23 cellular contexts compared by ENCODE assay signal in the genomic region with DNA sequence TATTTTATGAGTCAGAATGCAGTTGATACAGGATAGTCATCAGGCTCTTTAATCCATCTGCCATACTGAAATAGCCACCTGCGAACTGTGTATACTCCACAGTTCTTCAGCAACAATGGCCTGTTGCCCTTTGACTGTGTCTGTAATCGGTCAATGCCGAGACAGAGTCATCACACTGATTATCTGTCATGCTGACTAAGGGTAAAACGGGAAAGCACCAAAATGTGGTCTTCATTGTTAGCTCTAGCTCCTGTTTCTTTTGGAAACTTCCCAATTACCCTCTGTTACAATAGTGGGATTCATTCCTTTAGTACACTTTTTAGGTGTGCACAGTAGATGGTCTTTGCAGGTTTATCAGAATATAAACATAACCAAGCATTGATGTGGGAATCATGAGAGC.
A peak's percentile ranks its signal among the peaks of the same experiment; 100 is the strongest.
DNase-seq lines count a peak whose midpoint lies in the region; ATAC-seq, FAIRE-seq and TF ChIP-seq lines count a peak whose summit lies in the region.
"Had no signal": no experiment of that assay in that cellular context is flagged by ENCODE, and none has a peak within 500 bp of the region (broad histone marks: within the 10 kb centered on the region; RNA-seq: fewer than 3 reads in every experiment).

No MANE protein-coding gene starts in this region.

- H3K27ac Mint-ChIP-seq in endodermal cell: no peak overlapping the region
- no peak overlapping the region for H3K27ac Mint-ChIP-seq in activated CD8-positive, alpha-beta T cell treated with anti-CD3 and anti-CD28 coated beads, Interleukin-2, amount 10 ng/mL, durations not matched to agents 7 days and 5 days
- H3K27ac Mint-ChIP-seq: CD14-positive monocyte; CD4-positive, alpha-beta memory T cell; CD4-positive, CD25-positive, alpha-beta regulatory T cell; CD8-positive, alpha-beta memory T cell had no signal

- H3K23ac ChIP-seq in IMR-90 (ENCODE audit: low read depth, low read length): no peak overlapping the region

- no peak overlapping the region for H3K14ac ChIP-seq in IMR-90 (replicated peaks; ENCODE audit: low read depth, low read length)

- H3K4me2 ChIP-seq in HepG2 (ENCODE audit: low read depth, low read length) (no peak overlapping the region), IMR-90 (ENCODE audit: low read depth, low read length) (no peak overlapping the region)
- H3K4me2 ChIP-seq: BLaER1 had no signal

- H3K4ac ChIP-seq in IMR-90 (ENCODE audit: low read depth, low read length): no peak overlapping the region

- TF ChIP-seq EP300 in HepG2 (IDR thresholded peaks at IDR 0.05; ENCODE audit: low read depth in 2 of 2, low read length in 2 of 2) (no peak), HepG2 (CRISPR knock-in tag; IDR thresholded peaks at IDR 0.05; ENCODE audit: borderline replicate concordance) (no peak)

- no peaks in the 10 kb centered on the region for H3K36me3 Mint-ChIP-seq in endodermal cell (ENCODE audit: low read depth)
- no peaks in the 10 kb centered on the region for H3K36me3 Mint-ChIP-seq in activated CD8-positive, alpha-beta T cell treated with anti-CD3 and anti-CD28 coated beads, Interleukin-2, amount 10 ng/mL, durations not matched to agents 7 days and 5 days (ENCODE audit: low read depth)
- H3K36me3 Mint-ChIP-seq: CD14-positive monocyte; CD4-positive, alpha-beta memory T cell; CD4-positive, CD25-positive, alpha-beta regulatory T cell; CD8-positive, alpha-beta memory T cell had no signal

- H3K4me1 ChIP-seq in HepG2 (ENCODE audit: insufficient read depth, low read length) (no peaks in the 10 kb centered on the region), right lobe of liver (no peaks in the 10 kb centered on the region), IMR-90 (ENCODE audit: control insufficient read depth, insufficient read depth, low read length) (no peaks in the 10 kb centered on the region), endodermal cell (ENCODE audit: control insufficient read depth, insufficient read depth, low read length) (no peaks in the 10 kb centered on the region)
- H3K4me1 ChIP-seq: BE2C, BLaER1 had no signal

- H3K9ac ChIP-seq in HepG2 (ENCODE audit: insufficient read depth, low read depth, low read length): no peak overlapping the region
- H3K9ac ChIP-seq in IMR-90 (ENCODE audit: low read depth, low read length): no peak overlapping the region
- no peak overlapping the region for H3K9ac ChIP-seq in endodermal cell (ENCODE audit: extremely low read depth, low read length, poor library complexity, severe bottlenecking)
- H3K9ac ChIP-seq: BLaER1 had no signal

- no peaks in the 10 kb centered on the region for H3K79me1 ChIP-seq in IMR-90 (ENCODE audit: low read depth in 1 of 2, low read length in 2 of 2)

- ATAC-seq in HepG2 (no peak), right lobe of liver (no peak), IMR-90 (ENCODE audit: low read depth) (no peak), GM19351 (IDR thresholded peaks at IDR 0.05; ENCODE audit: unreplicated experiment) (no peak)
- no peak for ATAC-seq in activated CD8-positive, alpha-beta T cell treated with anti-CD3 and anti-CD28 coated beads, Interleukin-2, amount 10 ng/mL, durations not matched to agents 7 days and 5 days

- H2BK20ac ChIP-seq in IMR-90 (ENCODE audit: low read depth, low read length): no peak overlapping the region

- CTCF ChIA-PET in HepG2 (lab: Yijun Ruan, JAX; ENCODE audit: low intra/inter-chr PET ratio, low total read pairs): no interaction called here
- CTCF ChIA-PET in IMR-90 (lab: Yijun Ruan, JAX): no interaction called here
- CTCF ChIA-PET in activated CD8-positive, alpha-beta T cell treated with anti-CD3 and anti-CD28 coated beads, Interleukin-2, amount 10 ng/mL, durations not matched to agents 7 days and 5 days (lab: Charles Lee): no interaction called here

- DNase-seq in HepG2 (ENCODE audit: low spot score) (no peak), right lobe of liver (no peak), IMR-90 (no peak), endodermal cell (no peak)
- no peak for DNase-seq in activated CD8-positive, alpha-beta T cell treated with anti-CD3 and anti-CD28 coated beads, Interleukin-2, amount 10 ng/mL, durations not matched to agents 7 days and 5 days
- DNase-seq: ACHN; BE2C; C1 segment of cervical spinal cord; Calu3; CD4-positive, alpha-beta memory T cell; CD4-positive, CD25-positive, alpha-beta regulatory T cell; CD8-positive, alpha-beta memory T cell; COR-L47; DMS79 treated with DMSO at 0.1 percent for 48 hours; GF-D8 had no signal

- H3K4me1 Mint-ChIP-seq in endodermal cell: no peaks in the 10 kb centered on the region
- H3K4me1 Mint-ChIP-seq in activated CD8-positive, alpha-beta T cell treated with anti-CD3 and anti-CD28 coated beads, Interleukin-2, amount 10 ng/mL, durations not matched to agents 7 days and 5 days (ENCODE audit: low read depth): no peaks in the 10 kb centered on the region
- H3K4me1 Mint-ChIP-seq: CD14-positive monocyte; CD4-positive, alpha-beta memory T cell; CD4-positive, CD25-positive, alpha-beta regulatory T cell; CD8-positive, alpha-beta memory T cell had no signal

- H3K9me3 Mint-ChIP-seq in endodermal cell: no peaks in the 10 kb centered on the region
- H3K9me3 Mint-ChIP-seq in activated CD8-positive, alpha-beta T cell treated with anti-CD3 and anti-CD28 coated beads, Interleukin-2, amount 10 ng/mL, durations not matched to agents 7 days and 5 days (ENCODE audit: insufficient read depth): peaks cover 10% of the 10 kb centered on the region

- no peak overlapping the region for H3K4me3 ChIP-seq in HepG2 (replicated peaks in 1 of 3; ENCODE audit: insufficient read depth in 1 of 3, low read depth in 2 of 3, low read length in 3 of 3)
- H3K4me3 ChIP-seq in right lobe of liver: no peak overlapping the region
- H3K4me3 ChIP-seq in IMR-90 (ENCODE audit: insufficient read depth, low read depth, low read length): no peak overlapping the region
- H3K4me3 ChIP-seq in endodermal cell (ENCODE audit: low read length): no peak overlapping the region
- H3K4me3 ChIP-seq: BLaER1 had no signal

- dilution Hi-C loops in IMR-90 (cut with HindIII; ENCODE audit: low sequenced_read_pairs, unreplicated experiment): no loop called here

- TF ChIP-seq RAD21 in HepG2 (CRISPR knock-in tag; IDR thresholded peaks at IDR 0.05) (no peak), IMR-90 (IDR thresholded peaks at IDR 0.05; ENCODE audit: low read length) (no peak)

- H3K36me3 ChIP-seq in HepG2 (replicated peaks in 1 of 2; ENCODE audit: control insufficient read depth in 1 of 2, insufficient read depth in 2 of 2, low read length in 2 of 2) (no peaks in the 10 kb centered on the region), right lobe of liver (no peaks in the 10 kb centered on the region), IMR-90 (ENCODE audit: control insufficient read depth, insufficient read depth, low read length) (no peaks in the 10 kb centered on the region), endodermal cell (ENCODE audit: control insufficient read depth, insufficient read depth, low read length) (no peaks in the 10 kb centered on the region)
- H3K36me3 ChIP-seq: BE2C, BLaER1 had no signal

- intact Hi-C loops in HepG2 (cut with micrococcal nuclease; ENCODE audit: unreplicated experiment) (no loop called here), right lobe of liver (cut with DNase I) (no loop called here), IMR-90 (cut with micrococcal nuclease) (no loop called here)

- H3K9me3 ChIP-seq in HepG2 (ENCODE audit: low read length) (peaks cover 96% of the 10 kb centered on the region), right lobe of liver (no peaks in the 10 kb centered on the region), IMR-90 (ENCODE audit: control insufficient read depth, insufficient read depth, low read length) (no peaks in the 10 kb centered on the region), endodermal cell (ENCODE audit: control insufficient read depth, low read length) (no peaks in the 10 kb centered on the region)
- H3K9me3 ChIP-seq: BE2C, BLaER1 had no signal

- WGBS in HepG2 (ENCODE audit: low lambda C conversion rate): 15% methylated on average over 4 of the region's 4 CpGs
- WGBS in right lobe of liver (ENCODE audit: insufficient coverage, low coverage, low lambda C conversion rate, missing lambda C conversion rate): 50% methylated on average over 4 of the region's 4 CpGs
- WGBS in IMR-90 (ENCODE audit: extremely low coverage in 2 of 2, insufficient read length in 1 of 2), 2 experiments: 70% methylated on average over 2 of the region's 4 CpGs; no CpG with 5 or more reads in 1 of the 2 experiments
- WGBS in endodermal cell (ENCODE audit: insufficient coverage in 1 of 2, insufficient read length in 1 of 2), 2 experiments: 87 to 92% methylated on average over 4 of the region's 4 CpGs

- in situ Hi-C loops in HepG2 (cut with HindIII; ENCODE audit: extremely low pct_ligation_motif_present, low pct_unique_long_range_greater_than_20kb) (no loop called here), IMR-90 (cut with MboI; ENCODE audit: low sequenced_read_pairs) (no loop called here)

- no peak overlapping the region for H4K8ac ChIP-seq in IMR-90 (ENCODE audit: low read depth in 2 of 2, low read length in 2 of 2)

- H3K79me2 ChIP-seq in HepG2 (ENCODE audit: insufficient read depth, low read length): no peaks in the 10 kb centered on the region

- H4K20me1 ChIP-seq in HepG2 (ENCODE audit: insufficient read depth, low read length): no peaks in the 10 kb centered on the region
- H4K20me1 ChIP-seq in IMR-90 (ENCODE audit: insufficient read depth, low read length): no peaks in the 10 kb centered on the region
- H4K20me1 ChIP-seq: BLaER1 had no signal

- H3K27me3 ChIP-seq in HepG2 (ENCODE audit: control insufficient read depth in 1 of 2, insufficient read depth in 2 of 2, low read length in 2 of 2): no peaks in the 10 kb centered on the region
- no peaks in the 10 kb centered on the region for H3K27me3 ChIP-seq in right lobe of liver
- H3K27me3 ChIP-seq in IMR-90 (ENCODE audit: control insufficient read depth, insufficient read depth, low read length): no peaks in the 10 kb centered on the region
- no peaks in the 10 kb centered on the region for H3K27me3 ChIP-seq in endodermal cell (ENCODE audit: control insufficient read depth, insufficient read depth, low read length, poor library complexity, severe bottlenecking)
- H3K27me3 ChIP-seq: BE2C, BLaER1 had no signal

- TF ChIP-seq POLR2A in HepG2 (IDR thresholded peaks at IDR 0.05; ENCODE audit: insufficient read depth in 1 of 2, low read depth in 2 of 2, low read length in 2 of 2): no peak
- no peak for TF ChIP-seq POLR2A in right lobe of liver (IDR thresholded peaks at IDR 0.05)
- no peak for TF ChIP-seq POLR2A in IMR-90 (IDR thresholded peaks at IDR 0.05; ENCODE audit: low read depth, low read length)

- H3K27ac ChIP-seq in HepG2 (ENCODE audit: extremely low read length, insufficient read depth, low read length) (no peak overlapping the region), right lobe of liver (no peak overlapping the region), IMR-90 (ENCODE audit: insufficient read depth, low read length) (no peak overlapping the region), endodermal cell (ENCODE audit: low read depth, low read length) (peak overlapping the region; percentile 33)
- H3K27ac ChIP-seq: 22Rv1, BLaER1 had no signal

- no peak overlapping the region for H4K91ac ChIP-seq in IMR-90 (ENCODE audit: insufficient read depth, low read depth, low read length)

- no peak overlapping the region for H2BK120ac ChIP-seq in IMR-90 (ENCODE audit: low read depth, low read length)

- no peaks in the 10 kb centered on the region for H3K27me3 Mint-ChIP-seq in endodermal cell (ENCODE audit: insufficient read depth)
- no peaks in the 10 kb centered on the region for H3K27me3 Mint-ChIP-seq in activated CD8-positive, alpha-beta T cell treated with anti-CD3 and anti-CD28 coated beads, Interleukin-2, amount 10 ng/mL, durations not matched to agents 7 days and 5 days (ENCODE audit: low read depth)
- H3K27me3 Mint-ChIP-seq: CD4-positive, alpha-beta memory T cell; CD4-positive, CD25-positive, alpha-beta regulatory T cell; CD8-positive, alpha-beta memory T cell had no signal

- POLR2A ChIA-PET in HepG2 (lab: Yijun Ruan, JAX): no interaction called here
- POLR2A ChIA-PET in IMR-90 (lab: Charles Lee; ENCODE audit: unreplicated experiment): no interaction called here
- POLR2A ChIA-PET in activated CD8-positive, alpha-beta T cell treated with anti-CD3 and anti-CD28 coated beads, Interleukin-2, amount 10 ng/mL, durations not matched to agents 7 days and 5 days (lab: Charles Lee): no interaction called here

- no peak overlapping the region for H2AK9ac ChIP-seq in IMR-90 (replicated peaks; ENCODE audit: low read depth, low read length, poor library complexity)

- no peak overlapping the region for H3K56ac ChIP-seq in IMR-90 (ENCODE audit: extremely low read depth, insufficient read depth, low read length)

- no peak overlapping the region for H2AFZ ChIP-seq in HepG2 (ENCODE audit: low read length)
- no peak overlapping the region for H2AFZ ChIP-seq in IMR-90 (replicated peaks; ENCODE audit: low read length, poor library complexity)

- FAIRE-seq in HepG2 (lab: Jason Lieb, UNC): no peak
- FAIRE-seq: D721Med, G401.6, GM12891, GM19239 had no signal

- no peak overlapping the region for H2AK5ac ChIP-seq in IMR-90 (ENCODE audit: low read depth, low read length)

- H3K18ac ChIP-seq in IMR-90 (ENCODE audit: low read depth, low read length): no peak overlapping the region

- no peak overlapping the region for H2BK5ac ChIP-seq in IMR-90 (ENCODE audit: low read depth, low read length, poor library complexity, severe bottlenecking)

- TF ChIP-seq CTCF in HepG2 (CRISPR knock-in tag; IDR thresholded peaks at IDR 0.05) (no peak), right lobe of liver (IDR thresholded peaks at IDR 0.05) (no peak), IMR-90 (conservative IDR thresholded peaks at IDR 0.05; ENCODE audit: low read depth, low read length) (no peak), endodermal cell (conservative IDR thresholded peaks at IDR 0.05) (no peak)

- BruUV-seq in HepG2 (replicated peaks; lab: Mats Ljungman, UMichigan) (no TSS peak), IMR-90 (replicated peaks; lab: Mats Ljungman, UMichigan) (no TSS peak)

- no peak overlapping the region for H3K4me3 Mint-ChIP-seq in endodermal cell
- H3K4me3 Mint-ChIP-seq in activated CD8-positive, alpha-beta T cell treated with anti-CD3 and anti-CD28 coated beads, Interleukin-2, amount 10 ng/mL, durations not matched to agents 7 days and 5 days: no peak overlapping the region
- H3K4me3 Mint-ChIP-seq: CD14-positive monocyte; CD4-positive, alpha-beta memory T cell; CD4-positive, CD25-positive, alpha-beta regulatory T cell; CD8-positive, alpha-beta memory T cell had no signal

- no peak overlapping the region for H4K5ac ChIP-seq in IMR-90 (ENCODE audit: low read depth, low read length)

- no peaks in the 10 kb centered on the region for H3K9me1 ChIP-seq in IMR-90 (ENCODE audit: insufficient read depth, low read length)

- H2BK15ac ChIP-seq in IMR-90 (ENCODE audit: low read depth, low read length): no peak overlapping the region
